ENCODE assay signal across 16 cellular contexts in genomic region chr17:75652341-75652740, GRCh38.
"Had no signal": no experiment of that assay in that cellular context is flagged by ENCODE, and none has a peak within 500 bp of the region (broad histone marks: within the 10 kb centered on the region; RNA-seq: fewer than 3 reads in every experiment).

No MANE protein-coding gene starts in this region.

- DNase-seq: activated effector memory CD4-positive, alpha-beta T cell treated with anti-CD3 and anti-CD28 coated beads, Interleukin-2, amount 50 U/mL, for 16 hours; activated T-cell treated with anti-CD3 and anti-CD28 coated beads, Interleukin-2, amount 50 U/mL, for 4 hours; effector memory CD4-positive, alpha-beta T cell; foreskin melanocyte; left colon; lower lobe of right lung; midbrain; T-helper 1 cell had no signal

- H3K9me3 Mint-ChIP-seq: activated CD8-positive, alpha-beta T cell treated with anti-CD3 and anti-CD28 coated beads for 36 hours; activated naive CD4-positive, alpha-beta T cell treated with anti-CD3 and anti-CD28 coated beads, Interleukin-2, amount 50 U/mL, for 24 hours; activated T-cell treated with anti-CD3 and anti-CD28 coated beads, Interleukin-2, amount 50 U/mL, for 4 hours; neural progenitor cell had no signal

- H3K4me1 Mint-ChIP-seq: activated CD4-positive, alpha-beta T cell treated with anti-CD3 and anti-CD28 coated beads for 36 hours; neural progenitor cell had no signal

- H3K4me3 Mint-ChIP-seq: activated CD4-positive, alpha-beta T cell treated with anti-CD3 and anti-CD28 coated beads for 36 hours; activated CD8-positive, alpha-beta T cell treated with anti-CD3 and anti-CD28 coated beads for 36 hours; activated naive CD4-positive, alpha-beta T cell treated with anti-CD3 and anti-CD28 coated beads, Interleukin-2, amount 50 U/mL, for 24 hours; activated T-cell treated with anti-CD3 and anti-CD28 coated beads, Interleukin-2, amount 50 U/mL, for 4 hours; neural progenitor cell had no signal

- H3K9me3 ChIP-seq: lower lobe of right lung, ovary, SK-N-SH, tibial nerve had no signal

- H3K36me3 ChIP-seq: neural progenitor cell, ovary had no signal

- H3K27ac Mint-ChIP-seq: activated CD4-positive, alpha-beta T cell treated with anti-CD3 and anti-CD28 coated beads for 36 hours; activated naive CD4-positive, alpha-beta T cell treated with anti-CD3 and anti-CD28 coated beads, Interleukin-2, amount 50 U/mL, for 24 hours had no signal

- H3K27ac ChIP-seq: coronary artery, lower lobe of right lung, neural progenitor cell, ovary had no signal

- ATAC-seq: left colon had no signal

- H3K27me3 ChIP-seq: neural progenitor cell, ovary, tibial nerve had no signal

- H3K4me2 ChIP-seq: neural progenitor cell, SK-N-SH had no signal

- H3K4me1 ChIP-seq: lower lobe of right lung, neural progenitor cell had no signal

- H3K9ac ChIP-seq: neural progenitor cell, SK-N-SH had no signal

- H3K4me3 ChIP-seq: coronary artery, lower lobe of right lung, neural progenitor cell, ovary, tibial nerve had no signal

- H3K27me3 Mint-ChIP-seq: activated CD4-positive, alpha-beta T cell treated with anti-CD3 and anti-CD28 coated beads for 36 hours; activated CD8-positive, alpha-beta T cell treated with anti-CD3 and anti-CD28 coated beads for 36 hours; activated naive CD4-positive, alpha-beta T cell treated with anti-CD3 and anti-CD28 coated beads, Interleukin-2, amount 50 U/mL, for 24 hours had no signal
